Comparison of ENCODE assay signal across 1 cellular context in genomic region chr22:24555496-24556253, GRCh38.
TF ChIP-seq lines count a peak whose summit lies in the region.

Gene SNRPD3, plus strand, starts transcription at chr22:24555999. Its CDS starts 1,676 bp downstream, at chr22:24557675.

TF ChIP-seq in HepG2, 621 proteins besides CTCF, POLR2A, EP300 and RAD21 (continued from another document and continues in another):
- TF ChIP-seq GZF1 (CRISPR knock-in tag; IDR thresholded peaks at IDR 0.05) (peak; percentile 79; the same call in 1 of the 2 replicates), DMAP1 (CRISPR knock-in tag; IDR thresholded peaks at IDR 0.05) (peak; percentile 90), CBX1 (IDR thresholded peaks at IDR 0.05; ENCODE audit: low read depth) (peak; percentile 81), MAFF (IDR thresholded peaks at IDR 0.05; ENCODE audit: low read depth, low read length) (no peak), MTERF4 (CRISPR knock-in tag; IDR thresholded peaks at IDR 0.05) (peak; percentile 97; the same call in 1 of the 2 replicates), ARID4A (CRISPR knock-in tag; IDR thresholded peaks at IDR 0.05; ENCODE audit: borderline replicate concordance) (peak; percentile 94), SKI (IDR thresholded peaks at IDR 0.05; ENCODE audit: partially characterized antibody) (peak; percentile 59), ZNF362 (CRISPR knock-in tag; IDR thresholded peaks at IDR 0.05; ENCODE audit: borderline replicate concordance) (no peak; the same call in 1 of the 2 replicates), CBFB (CRISPR knock-in tag; IDR thresholded peaks at IDR 0.05) (peak; percentile 75), ZNF629 (CRISPR knock-in tag; conservative IDR thresholded peaks at IDR 0.05) (no peak), ZFYVE20 (CRISPR knock-in tag; IDR thresholded peaks at IDR 0.05; ENCODE audit: borderline replicate concordance, low read depth) (0 out of 2 replicates have a peak, but pooled peaks have one; percentile 51), ZZZ3 (CRISPR knock-in tag; IDR thresholded peaks at IDR 0.05; ENCODE audit: borderline replicate concordance) (peak; percentile 83; the same call in 1 of the 2 replicates), MTA3 (CRISPR knock-in tag; IDR thresholded peaks at IDR 0.05) (peak; percentile 7; the same call in 1 of the 2 replicates), KLF16 (CRISPR knock-in tag; IDR thresholded peaks at IDR 0.05) (peak in 1 of 2 experiments; percentile 97; a peak in 2 of 4 replicates), ZNF543 (CRISPR knock-in tag; IDR thresholded peaks at IDR 0.05) (peak; percentile 66), ZC3H4 (CRISPR knock-in tag; IDR thresholded peaks at IDR 0.05; ENCODE audit: borderline replicate concordance) (peak; percentile 91), HOXA3 (CRISPR knock-in tag; IDR thresholded peaks at IDR 0.05) (peak; percentile 90; the same call in 1 of the 2 replicates), NR2F6 (IDR thresholded peaks at IDR 0.05) (no peak), NR2F6 (CRISPR knock-in tag; IDR thresholded peaks at IDR 0.05) (peak; percentile 70), ZNF720 (CRISPR knock-in tag; IDR thresholded peaks at IDR 0.05) (no peak), ZNF430 (CRISPR knock-in tag; IDR thresholded peaks at IDR 0.05) (peak; percentile 74), SP140L (CRISPR knock-in tag; IDR thresholded peaks at IDR 0.05; ENCODE audit: borderline replicate concordance) (no peak), ZBTB43 (CRISPR knock-in tag; conservative IDR thresholded peaks at IDR 0.05) (peak; percentile 53), ZNF501 (CRISPR knock-in tag; IDR thresholded peaks at IDR 0.05) (peak; percentile 100), ZBTB7A (CRISPR knock-in tag; IDR thresholded peaks at IDR 0.05) (no peak), ZNF234 (CRISPR knock-in tag; conservative IDR thresholded peaks at IDR 0.05) (peak; percentile 82; the same call in 1 of the 2 replicates), SSRP1 (CRISPR knock-in tag; IDR thresholded peaks at IDR 0.05) (peak; percentile 89; the same call in 1 of the 2 replicates), SATB2 (CRISPR knock-in tag; IDR thresholded peaks at IDR 0.05) (0 out of 2 replicates have a peak, but pooled peaks have one; percentile 71), FUBP1 (CRISPR knock-in tag; IDR thresholded peaks at IDR 0.05; ENCODE audit: borderline replicate concordance) (no peak), NBN (conservative IDR thresholded peaks at IDR 0.05) (no peak), ZNF256 (CRISPR knock-in tag; conservative IDR thresholded peaks at IDR 0.05) (0 out of 2 replicates have a peak, but pooled peaks have one; percentile 74), FOXC1 (CRISPR knock-in tag; IDR thresholded peaks at IDR 0.05; ENCODE audit: borderline replicate concordance) (peak; percentile 80), NFKBIZ (CRISPR knock-in tag; IDR thresholded peaks at IDR 0.05) (no peak), HOXA5 (CRISPR knock-in tag; IDR thresholded peaks at IDR 0.05) (peak; percentile 77; the same call in 1 of the 2 replicates), ZSCAN30 (CRISPR knock-in tag; IDR thresholded peaks at IDR 0.05) (no peak), MAX (IDR thresholded peaks at IDR 0.05) (peak; percentile 87), ZSCAN31 (CRISPR knock-in tag; IDR thresholded peaks at IDR 0.05; ENCODE audit: low read depth) (peak; percentile 85; the same call in 1 of the 2 replicates), ZKSCAN1 (IDR thresholded peaks at IDR 0.05; ENCODE audit: low read length) (no peak), NFE2 (CRISPR knock-in tag; IDR thresholded peaks at IDR 0.05) (no peak), ZNF367 (CRISPR knock-in tag; IDR thresholded peaks at IDR 0.05; ENCODE audit: borderline replicate concordance) (no peak), ZNF7 (CRISPR knock-in tag; IDR thresholded peaks at IDR 0.05) (peak; percentile 54), KDM1A (CRISPR knock-in tag; IDR thresholded peaks at IDR 0.05) (no peak), RBM22 (optimal IDR thresholded peaks at IDR 0.05; ENCODE audit: low read length) (no peak), FOXK2 (IDR thresholded peaks at IDR 0.05) (no peak), BCL6 (CRISPR knock-in tag; IDR thresholded peaks at IDR 0.05) (peak; percentile 61)
- TF ChIP-seq, protein P1, sequence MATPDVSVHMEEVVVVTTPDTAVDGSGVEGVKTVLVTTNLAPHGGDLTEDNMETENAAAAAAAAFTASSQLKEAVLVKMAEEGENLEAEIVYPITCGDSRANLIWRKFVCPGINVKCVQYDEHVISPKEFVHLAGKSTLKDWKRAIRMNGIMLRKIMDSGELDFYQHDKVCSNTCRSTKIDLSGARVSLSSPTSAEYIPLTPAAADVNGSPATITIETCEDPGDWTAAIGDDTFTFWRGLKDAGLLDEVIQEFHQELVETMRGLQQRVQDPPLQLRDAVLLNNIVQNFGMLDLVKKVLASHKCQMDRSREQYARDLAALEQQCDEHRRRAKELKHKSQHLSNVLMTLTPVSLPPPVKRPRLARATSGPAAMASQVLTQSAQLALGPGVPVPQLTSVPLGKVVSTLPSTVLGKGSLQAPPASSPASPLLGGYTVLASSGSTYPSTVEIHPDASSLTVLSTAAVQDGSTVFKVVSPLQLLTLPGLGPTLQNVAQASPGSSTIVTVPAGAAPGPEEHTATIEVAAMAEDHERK (CRISPR knock-in tag; IDR thresholded peaks at IDR 0.05; ENCODE audit: low read depth): peak; percentile 54
- TF ChIP-seq, protein P2, sequence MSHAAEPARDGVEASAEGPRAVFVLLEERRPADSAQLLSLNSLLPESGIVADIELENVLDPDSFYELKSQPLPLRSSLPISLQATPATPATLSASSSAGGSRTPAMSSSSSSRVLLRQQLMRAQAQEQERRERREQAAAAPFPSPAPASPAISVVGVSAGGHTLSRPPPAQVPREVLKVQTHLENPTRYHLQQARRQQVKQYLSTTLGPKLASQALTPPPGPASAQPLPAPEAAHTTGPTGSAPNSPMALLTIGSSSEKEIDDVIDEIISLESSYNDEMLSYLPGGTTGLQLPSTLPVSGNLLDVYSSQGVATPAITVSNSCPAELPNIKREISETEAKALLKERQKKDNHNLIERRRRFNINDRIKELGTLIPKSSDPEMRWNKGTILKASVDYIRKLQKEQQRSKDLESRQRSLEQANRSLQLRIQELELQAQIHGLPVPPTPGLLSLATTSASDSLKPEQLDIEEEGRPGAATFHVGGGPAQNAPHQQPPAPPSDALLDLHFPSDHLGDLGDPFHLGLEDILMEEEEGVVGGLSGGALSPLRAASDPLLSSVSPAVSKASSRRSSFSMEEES (CRISPR knock-in tag; IDR thresholded peaks at IDR 0.05): peak; percentile 63
- TF ChIP-seq, protein P3, sequence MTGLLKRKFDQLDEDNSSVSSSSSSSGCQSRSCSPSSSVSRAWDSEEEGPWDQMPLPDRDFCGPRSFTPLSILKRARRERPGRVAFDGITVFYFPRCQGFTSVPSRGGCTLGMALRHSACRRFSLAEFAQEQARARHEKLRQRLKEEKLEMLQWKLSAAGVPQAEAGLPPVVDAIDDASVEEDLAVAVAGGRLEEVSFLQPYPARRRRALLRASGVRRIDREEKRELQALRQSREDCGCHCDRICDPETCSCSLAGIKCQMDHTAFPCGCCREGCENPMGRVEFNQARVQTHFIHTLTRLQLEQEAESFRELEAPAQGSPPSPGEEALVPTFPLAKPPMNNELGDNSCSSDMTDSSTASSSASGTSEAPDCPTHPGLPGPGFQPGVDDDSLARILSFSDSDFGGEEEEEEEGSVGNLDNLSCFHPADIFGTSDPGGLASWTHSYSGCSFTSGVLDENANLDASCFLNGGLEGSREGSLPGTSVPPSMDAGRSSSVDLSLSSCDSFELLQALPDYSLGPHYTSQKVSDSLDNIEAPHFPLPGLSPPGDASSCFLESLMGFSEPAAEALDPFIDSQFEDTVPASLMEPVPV (CRISPR knock-in tag; IDR thresholded peaks at IDR 0.05): peak; percentile 89
- TF ChIP-seq, protein P4, sequence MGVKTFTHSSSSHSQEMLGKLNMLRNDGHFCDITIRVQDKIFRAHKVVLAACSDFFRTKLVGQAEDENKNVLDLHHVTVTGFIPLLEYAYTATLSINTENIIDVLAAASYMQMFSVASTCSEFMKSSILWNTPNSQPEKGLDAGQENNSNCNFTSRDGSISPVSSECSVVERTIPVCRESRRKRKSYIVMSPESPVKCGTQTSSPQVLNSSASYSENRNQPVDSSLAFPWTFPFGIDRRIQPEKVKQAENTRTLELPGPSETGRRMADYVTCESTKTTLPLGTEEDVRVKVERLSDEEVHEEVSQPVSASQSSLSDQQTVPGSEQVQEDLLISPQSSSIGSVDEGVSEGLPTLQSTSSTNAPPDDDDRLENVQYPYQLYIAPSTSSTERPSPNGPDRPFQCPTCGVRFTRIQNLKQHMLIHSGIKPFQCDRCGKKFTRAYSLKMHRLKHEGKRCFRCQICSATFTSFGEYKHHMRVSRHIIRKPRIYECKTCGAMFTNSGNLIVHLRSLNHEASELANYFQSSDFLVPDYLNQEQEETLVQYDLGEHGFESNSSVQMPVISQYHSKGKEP (CRISPR knock-in tag; IDR thresholded peaks at IDR 0.05): peak; percentile 71
- TF ChIP-seq, protein P5, sequence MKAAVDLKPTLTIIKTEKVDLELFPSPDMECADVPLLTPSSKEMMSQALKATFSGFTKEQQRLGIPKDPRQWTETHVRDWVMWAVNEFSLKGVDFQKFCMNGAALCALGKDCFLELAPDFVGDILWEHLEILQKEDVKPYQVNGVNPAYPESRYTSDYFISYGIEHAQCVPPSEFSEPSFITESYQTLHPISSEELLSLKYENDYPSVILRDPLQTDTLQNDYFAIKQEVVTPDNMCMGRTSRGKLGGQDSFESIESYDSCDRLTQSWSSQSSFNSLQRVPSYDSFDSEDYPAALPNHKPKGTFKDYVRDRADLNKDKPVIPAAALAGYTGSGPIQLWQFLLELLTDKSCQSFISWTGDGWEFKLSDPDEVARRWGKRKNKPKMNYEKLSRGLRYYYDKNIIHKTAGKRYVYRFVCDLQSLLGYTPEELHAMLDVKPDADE (CRISPR knock-in tag; IDR thresholded peaks at IDR 0.05): no peak
